ENCODE assay signal across 9 cellular contexts in the genomic region with DNA sequence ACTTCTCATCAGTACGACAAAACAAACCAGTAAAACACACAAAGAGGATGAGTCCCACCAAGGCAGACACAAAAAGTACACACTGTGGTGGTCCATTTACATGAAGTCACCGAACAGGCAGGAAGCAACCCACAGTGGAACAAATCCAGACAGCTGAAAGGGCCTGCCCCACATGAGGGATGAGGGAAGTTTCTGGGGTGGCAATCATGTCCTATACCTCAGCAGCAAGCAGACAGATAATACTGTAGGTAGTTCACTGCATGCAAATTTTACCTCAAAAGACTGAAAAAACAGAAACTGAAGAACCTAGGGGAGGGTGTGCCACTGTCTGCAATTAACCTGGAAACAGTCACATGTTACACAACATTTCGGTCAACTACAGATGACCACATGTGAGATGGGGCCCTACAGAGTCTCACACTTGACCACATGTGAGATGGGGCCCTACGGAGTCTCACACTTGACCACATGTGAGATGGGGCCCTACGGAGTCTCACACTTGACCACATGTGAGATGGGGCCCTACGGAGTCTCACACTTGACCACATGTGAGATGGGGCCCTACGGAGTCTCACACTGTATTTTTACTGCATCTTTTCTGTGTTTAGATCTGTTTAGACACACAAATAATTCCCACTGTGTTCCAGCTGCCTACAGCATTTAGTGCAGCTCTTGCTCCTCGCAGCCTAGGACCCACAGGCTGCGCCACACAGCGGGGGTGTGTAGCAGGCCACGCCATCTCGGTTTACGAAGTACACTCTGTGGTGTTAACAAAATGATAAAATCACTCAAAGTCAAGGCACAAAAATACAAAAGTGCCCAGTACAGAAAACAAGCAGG. TPM values are rescaled to one million over a fixed set of nuclear protein-coding genes. Genes with fewer than 3 reads are reported as not detected.
DNase-seq lines count a peak whose midpoint lies in the region; ATAC-seq, FAIRE-seq and TF ChIP-seq lines count a peak whose summit lies in the region.
"Had no signal": no experiment of that assay in that cellular context is flagged by ENCODE, and none has a peak within 500 bp of the region (broad histone marks: within the 10 kb centered on the region; RNA-seq: fewer than 3 reads in every experiment).

No MANE protein-coding gene starts in this region.

- TF ChIP-seq POLR2A in uterus (IDR thresholded peaks at IDR 0.05) (no peak), GM12892 (IDR thresholded peaks at IDR 0.05; ENCODE audit: low read depth, low read length) (no peak)

- H2AK5ac ChIP-seq in neuronal stem cell (ENCODE audit: low read depth, low read length): no peak overlapping the region

- ATAC-seq in GM18870 (IDR thresholded peaks at IDR 0.05; ENCODE audit: unreplicated experiment): peak; percentile 95

- no peak overlapping the region for H3K4ac ChIP-seq in neuronal stem cell (ENCODE audit: low read length)

- H3K9ac ChIP-seq in neuronal stem cell (ENCODE audit: low read depth, low read length, poor library complexity): no peak overlapping the region

- no peak overlapping the region for H2BK15ac ChIP-seq in neuronal stem cell (ENCODE audit: low read length)

- WGBS in neuronal stem cell (ENCODE audit: extremely low coverage in 2 of 2, insufficient read length in 2 of 2, insufficient replicate concordance in 1 of 2), 2 donors: no CpG with 5 or more reads among the region's 13 CpGs

- no peak overlapping the region for H3K14ac ChIP-seq in neuronal stem cell (ENCODE audit: low read length)

- no peak overlapping the region for H2AFZ ChIP-seq in neuronal stem cell (ENCODE audit: low read length)

- H3K4me3 ChIP-seq in uterus (no peak overlapping the region), neuronal stem cell (ENCODE audit: low read length in 2 of 2) (no peak overlapping the region)

- intact Hi-C loops in uterus (cut with DNase I; ENCODE audit: low total_unique reads): no loop called here

- H3K27ac ChIP-seq in uterus: peak overlapping the region in 1 of 2 donors; percentile 19
- H3K27ac ChIP-seq in neuronal stem cell (replicated peaks; ENCODE audit: low read length): no peak overlapping the region

- H3K4me3 Mint-ChIP-seq in HFFc6 (peak overlapping the region; percentile 87), osteocyte (ENCODE audit: unreplicated experiment) (no peak overlapping the region)
- peak overlapping the region; percentile 60 for H3K4me3 Mint-ChIP-seq in T-helper 2 cell treated with Interferon-gamma antibody and Interleukin-4, amounts not matched to agents 5 μg/mL and 100 μg/mL, for 36 hours

- peak overlapping the region; percentile 100 for H3K27ac Mint-ChIP-seq in HFFc6
- H3K27ac Mint-ChIP-seq in T-helper 2 cell treated with Interferon-gamma antibody and Interleukin-4, amounts not matched to agents 5 μg/mL and 100 μg/mL, for 36 hours: peak overlapping the region; percentile 75
- H3K27ac Mint-ChIP-seq in osteocyte (ENCODE audit: unreplicated experiment): peak overlapping the region; percentile 97

- H3K9me3 Mint-ChIP-seq in HFFc6: peaks cover 26% of the 10 kb centered on the region
- H3K9me3 Mint-ChIP-seq in T-helper 2 cell treated with Interferon-gamma antibody and Interleukin-4, amounts not matched to agents 5 μg/mL and 100 μg/mL, for 36 hours: no peaks in the 10 kb centered on the region
- H3K9me3 Mint-ChIP-seq in osteocyte (ENCODE audit: unreplicated experiment): no peaks in the 10 kb centered on the region

- TF ChIP-seq CTCF in HFFc6 (IDR thresholded peaks at IDR 0.05) (no peak), osteocyte (IDR thresholded peaks at IDR 0.05) (no peak), uterus (IDR thresholded peaks at IDR 0.05) (no peak)

- H3K9me3 ChIP-seq in uterus (no peaks in the 10 kb centered on the region), neuronal stem cell (replicated peaks in 1 of 2; ENCODE audit: control insufficient read depth in 2 of 2, insufficient read depth in 1 of 2, low read depth in 1 of 2, low read length in 2 of 2) (no peaks in the 10 kb centered on the region)

- FAIRE-seq in GM12892 (lab: Jason Lieb, UNC): no peak

- H3K27me3 ChIP-seq in uterus (no peaks in the 10 kb centered on the region), neuronal stem cell (ENCODE audit: control insufficient read depth in 3 of 3, insufficient read depth in 3 of 3, low read depth in 1 of 3, low read length in 3 of 3) (no peaks in the 10 kb centered on the region)

- H3K4me1 ChIP-seq in uterus (no peaks in the 10 kb centered on the region), neuronal stem cell (ENCODE audit: control insufficient read depth in 2 of 2, insufficient read depth in 1 of 2, low read depth in 1 of 2, low read length in 2 of 2) (no peaks in the 10 kb centered on the region)

- H3K27me3 Mint-ChIP-seq in HFFc6 (ENCODE audit: insufficient read depth): peaks cover 4% of the 10 kb centered on the region; the same call in 1 of the 2 replicates
- no peaks in the 10 kb centered on the region for H3K27me3 Mint-ChIP-seq in T-helper 2 cell treated with Interferon-gamma antibody and Interleukin-4, amounts not matched to agents 5 μg/mL and 100 μg/mL, for 36 hours (ENCODE audit: low read depth)
- H3K27me3 Mint-ChIP-seq in osteocyte (ENCODE audit: unreplicated experiment): no peaks in the 10 kb centered on the region

- H3K4me1 Mint-ChIP-seq in HFFc6 (ENCODE audit: low read depth): peaks cover 72% of the 10 kb centered on the region
- peaks cover 23% of the 10 kb centered on the region for H3K4me1 Mint-ChIP-seq in T-helper 2 cell treated with Interferon-gamma antibody and Interleukin-4, amounts not matched to agents 5 μg/mL and 100 μg/mL, for 36 hours (ENCODE audit: low read depth)
- H3K4me1 Mint-ChIP-seq in osteocyte (ENCODE audit: unreplicated experiment): peaks cover 85% of the 10 kb centered on the region

- H2BK5ac ChIP-seq in neuronal stem cell (ENCODE audit: low read length): no peak overlapping the region

- H3K23ac ChIP-seq in neuronal stem cell (ENCODE audit: low read depth, low read length, poor library complexity): no peak overlapping the region

- no peaks in the 10 kb centered on the region for H3K79me1 ChIP-seq in neuronal stem cell (ENCODE audit: low read depth, low read length)

- no peak overlapping the region for H2BK12ac ChIP-seq in neuronal stem cell (ENCODE audit: low read length)

- H2BK120ac ChIP-seq in neuronal stem cell (ENCODE audit: low read depth, low read length): no peak overlapping the region

- H4K91ac ChIP-seq in neuronal stem cell (ENCODE audit: low read depth, low read length, poor library complexity): no peak overlapping the region

- peaks cover 69% of the 10 kb centered on the region for H3K36me3 Mint-ChIP-seq in HFFc6 (ENCODE audit: low read depth)
- H3K36me3 Mint-ChIP-seq in T-helper 2 cell treated with Interferon-gamma antibody and Interleukin-4, amounts not matched to agents 5 μg/mL and 100 μg/mL, for 36 hours (ENCODE audit: low read depth): peaks cover 57% of the 10 kb centered on the region
- H3K36me3 Mint-ChIP-seq in osteocyte (ENCODE audit: unreplicated experiment): peaks cover 30% of the 10 kb centered on the region

- no peak overlapping the region for H4K8ac ChIP-seq in neuronal stem cell (ENCODE audit: low read depth, low read length)

- H3K36me3 ChIP-seq in uterus: no peaks in the 10 kb centered on the region
- H3K36me3 ChIP-seq in neuronal stem cell (replicated peaks in 1 of 2; ENCODE audit: control insufficient read depth in 2 of 2, insufficient read depth in 2 of 2, low read length in 2 of 2): peaks cover 28 to 98% of the 10 kb centered on the region in 2 donors

- DNase-seq in HFFc6 (no peak), osteocyte (ENCODE audit: extremely low spot score, unreplicated experiment) (no peak), uterus (no peak), GM12892 (ENCODE audit: insufficient read length) (no peak), medulla oblongata (ENCODE audit: extremely low spot score) (no peak), neuronal stem cell (ENCODE audit: low spot score) (no peak)
- no peak for DNase-seq in T-helper 2 cell treated with Interferon-gamma antibody and Interleukin-4, amounts not matched to agents 5 μg/mL and 100 μg/mL, for 36 hours (ENCODE audit: low spot score)

- no peak overlapping the region for H3K18ac ChIP-seq in neuronal stem cell (ENCODE audit: low read length)

- H3K4me2 ChIP-seq in neuronal stem cell (ENCODE audit: insufficient read depth, low read length, poor library complexity, severe bottlenecking): no peak overlapping the region

RNA-seq across cellular contexts. Expression of a gene that starts 22.2 kb away (rescaled TPM):
- 10 to 100 TPM; 59.1 to 72.5 (median 68.3) TPM for total RNA-seq in HFFc6 (2021; fragmentation: NEBNext Ultra II Directional; extraction: Animal tissue kit (Norgen Biotek cat#: 25700))
- total RNA-seq in osteocyte (47.9 and 48.1 TPM in 2 replicates), uterus (10 to 100 TPM; 35.9 to 75.6 (median 70.7) TPM)
- 50.8 TPM for polyA plus RNA-seq in GM12892 (2012; ENCODE audit: missing spikeins)
- polyA plus RNA-seq in neuronal stem cell (2013, experiment 1 of 2): 58.8 TPM
- 60.1 TPM for polyA plus RNA-seq in neuronal stem cell (2013, experiment 2 of 2)

RNA-seq across cellular contexts. Expression of a gene that starts 23.1 kb away (rescaled TPM):
- total RNA-seq in HFFc6 (2021; fragmentation: NEBNext Ultra II Directional; extraction: Animal tissue kit (Norgen Biotek cat#: 25700)): 100 to 1,000 TPM in 2 of 6 experiments, 10 to 100 TPM in 4; 90.5 to 104 (median 97.0) TPM
- total RNA-seq in osteocyte: 76.7 and 77.3 TPM in 2 replicates
- total RNA-seq in uterus: 100 to 1,000 TPM in 1 of 4 donors, 10 to 100 TPM in 3; 34.3 to 110 (median 66.1) TPM
- 41.4 TPM for polyA plus RNA-seq in GM12892 (2012; ENCODE audit: missing spikeins)
- polyA plus RNA-seq in neuronal stem cell (2013, experiment 1 of 2): 40.2 TPM
- polyA plus RNA-seq in neuronal stem cell (2013, experiment 2 of 2): 39.4 TPM

RNA-seq across cellular contexts. Expression of a gene that starts 27.8 kb away (rescaled TPM):
- not detected for total RNA-seq in HFFc6 (2021; fragmentation: NEBNext Ultra II Directional; extraction: Animal tissue kit (Norgen Biotek cat#: 25700))
- total RNA-seq in osteocyte (not detected in 2 replicates), uterus (not detected)
- polyA plus RNA-seq in GM12892 (2012; ENCODE audit: missing spikeins): not detected
- polyA plus RNA-seq in neuronal stem cell (2013, experiment 1 of 2): 0.13 TPM
- polyA plus RNA-seq in neuronal stem cell (2013, experiment 2 of 2): 0.06 TPM
- total RNA-seq: renal cortical epithelial cell had no signal
